In the genomic region with DNA sequence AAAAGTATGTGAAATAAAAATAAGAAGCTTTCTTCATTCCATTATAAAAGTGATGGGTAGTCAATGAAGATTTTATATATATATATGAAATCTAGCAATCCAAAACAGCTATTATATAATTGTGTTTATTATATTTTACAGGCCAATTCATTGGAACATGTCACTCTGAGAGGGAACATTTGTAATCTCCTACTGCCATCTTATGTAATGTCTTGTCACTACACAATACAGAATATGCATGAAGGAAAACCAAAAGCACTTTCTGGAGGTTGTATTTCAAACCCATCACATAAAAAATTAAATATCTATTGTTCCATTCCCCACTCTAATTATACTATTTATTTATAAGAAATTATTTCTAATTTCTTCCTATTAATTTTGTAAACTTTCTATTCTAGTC, we compare ENCODE assay signal across 11 cellular contexts. TPM values are rescaled to one million over a fixed set of nuclear protein-coding genes. Genes with fewer than 3 reads are reported as not detected.
DNase-seq lines count a peak whose midpoint lies in the region; TF ChIP-seq lines count a peak whose summit lies in the region.
"Had no signal": no experiment of that assay in that cellular context is flagged by ENCODE, and none has a peak within 500 bp of the region (broad histone marks: within the 10 kb centered on the region; RNA-seq: fewer than 3 reads in every experiment).

No MANE protein-coding gene starts in this region.

- peak; percentile 4 for DNase-seq in DMS114 treated with DMSO at 0.1 percent for 48 hours (lab: John Stamatoyannopoulos, UW; ENCODE audit: unreplicated experiment)
- DNase-seq in Kasumi-1 (lab: John Stamatoyannopoulos, UW): peak; percentile 32 to 49
- no peak for DNase-seq in WERI-Rb-1
- DNase-seq in mesenchymal stem cell: peak; percentile 13
- DNase-seq in stimulated activated CD4-positive, alpha-beta T cell treated with anti-CD3 and anti-CD28 coated beads, Interleukin-1b, Interleukin-23, amount 100 ng/mL, for 48 hours: no peak
- DNase-seq in activated CD4-positive, alpha-beta T cell treated with anti-CD3 and anti-CD28 coated beads, Interleukin-2, amount 50 U/mL, for 48 hours: no peak
- DNase-seq in H4 (ENCODE audit: low spot score): no peak
- no peak for DNase-seq in cardiac septum (ENCODE audit: low spot score)
- DNase-seq: amniotic stem cell, EL, hypothalamus had no signal

- intact Hi-C loops in cardiac septum (cut with DNase I): no loop called here

- no peak overlapping the region for H2BK5ac ChIP-seq in mesenchymal stem cell (ENCODE audit: low read depth, low read length, poor library complexity, severe bottlenecking)

- no peak overlapping the region for H2AK5ac ChIP-seq in mesenchymal stem cell (ENCODE audit: low read length, severe bottlenecking)

- no peak overlapping the region for H3K14ac ChIP-seq in mesenchymal stem cell (ENCODE audit: low read length in 2 of 2)

- H3K27me3 ChIP-seq in WERI-Rb-1 (ENCODE audit: insufficient read depth, low read depth, severe bottlenecking) (no peaks in the 10 kb centered on the region), mesenchymal stem cell (ENCODE audit: control insufficient read depth in 1 of 2, insufficient read depth in 1 of 2, low read length in 2 of 2) (no peaks in the 10 kb centered on the region)

- no peak overlapping the region for H4K8ac ChIP-seq in mesenchymal stem cell (ENCODE audit: low read length)

- H2BK15ac ChIP-seq in mesenchymal stem cell (ENCODE audit: low read depth, poor library complexity, severe bottlenecking): no peak overlapping the region

- H3K9me3 ChIP-seq in WERI-Rb-1 (ENCODE audit: severe bottlenecking): no peaks in the 10 kb centered on the region
- no peaks in the 10 kb centered on the region for H3K9me3 ChIP-seq in mesenchymal stem cell (ENCODE audit: control insufficient read depth, low read length)

- no peak overlapping the region for H3K4me2 ChIP-seq in mesenchymal stem cell (ENCODE audit: low read length, poor library complexity, severe bottlenecking)

- H3K4me1 ChIP-seq in mesenchymal stem cell (ENCODE audit: control insufficient read depth, insufficient read depth, low read depth, low read length): no peaks in the 10 kb centered on the region

- H3K79me1 ChIP-seq in mesenchymal stem cell (replicated peaks; ENCODE audit: low read length, poor library complexity, severe bottlenecking): no peaks in the 10 kb centered on the region

- H3K27ac ChIP-seq in WERI-Rb-1: no peak overlapping the region
- no peak overlapping the region for H3K27ac ChIP-seq in mesenchymal stem cell (ENCODE audit: low read length, poor library complexity, severe bottlenecking)

- H3K36me3 ChIP-seq in WERI-Rb-1: no peaks in the 10 kb centered on the region
- no peaks in the 10 kb centered on the region for H3K36me3 ChIP-seq in mesenchymal stem cell (ENCODE audit: control insufficient read depth in 1 of 2, insufficient read depth in 2 of 2, low read depth in 1 of 2, low read length in 2 of 2)

- no peak overlapping the region for H2BK120ac ChIP-seq in mesenchymal stem cell (ENCODE audit: low read depth, low read length)

- H2AFZ ChIP-seq in mesenchymal stem cell (ENCODE audit: low read depth, low read length): no peak overlapping the region

- no peak overlapping the region for H3K23ac ChIP-seq in mesenchymal stem cell (ENCODE audit: low read length in 2 of 2)

- H4K91ac ChIP-seq in mesenchymal stem cell (ENCODE audit: low read length): no peak overlapping the region

- no peak overlapping the region for H3K18ac ChIP-seq in mesenchymal stem cell (ENCODE audit: low read depth in 1 of 2, low read length in 2 of 2)

- no peak overlapping the region for H3K9ac ChIP-seq in mesenchymal stem cell (ENCODE audit: low read length)

- no peak overlapping the region for H2BK12ac ChIP-seq in mesenchymal stem cell (ENCODE audit: low read length in 2 of 2)

- no peak overlapping the region for H3K4me3 ChIP-seq in WERI-Rb-1 (ENCODE audit: low read depth, low read length)
- no peak overlapping the region for H3K4me3 ChIP-seq in mesenchymal stem cell (ENCODE audit: insufficient read depth in 1 of 2, low read depth in 1 of 2, low read length in 2 of 2)

- H3K4ac ChIP-seq in mesenchymal stem cell (ENCODE audit: low read depth in 1 of 2, low read length in 2 of 2): no peak overlapping the region

- TF ChIP-seq CTCF in WERI-Rb-1 (IDR thresholded peaks at IDR 0.05; ENCODE audit: low read depth, low read length): 0 out of 2 replicates have a peak, but pooled peaks have one; percentile 4

RNA-seq across cellular contexts. Expression of a gene that starts 31.5 kb away (rescaled TPM):
- polyA plus RNA-seq in mesenchymal stem cell (2013, experiment 1 of 2): 1.3 TPM
- 1.5 TPM for polyA plus RNA-seq in mesenchymal stem cell (2013, experiment 2 of 2)
- total RNA-seq in H4 (2014; rRNA removed; shearing (Covaris generic)): 1.2 and 2.0 TPM in 2 replicates
- total RNA-seq in cardiac septum: 2.1 TPM

Comparison
In these comparisons a context has a peak if more than half of its experiments do, and no peak if none do; other contexts are left out.
1. DNase-seq: peak in DMS114 treated with DMSO at 0.1 percent for 48 hours (single experiment), Kasumi-1 (2 of 2) and mesenchymal stem cell (single experiment); none in WERI-Rb-1 (single experiment), stimulated activated CD4-positive, alpha-beta T cell treated with anti-CD3 and anti-CD28 coated beads, Interleukin-1b, Interleukin-23, amount 100 ng/mL, for 48 hours (single experiment), activated CD4-positive, alpha-beta T cell treated with anti-CD3 and anti-CD28 coated beads, Interleukin-2, amount 50 U/mL, for 48 hours (0 of 2), H4 (single experiment) and cardiac septum (single experiment).